Comparison of ENCODE assay signal across 28 cellular contexts in the genomic region with DNA sequence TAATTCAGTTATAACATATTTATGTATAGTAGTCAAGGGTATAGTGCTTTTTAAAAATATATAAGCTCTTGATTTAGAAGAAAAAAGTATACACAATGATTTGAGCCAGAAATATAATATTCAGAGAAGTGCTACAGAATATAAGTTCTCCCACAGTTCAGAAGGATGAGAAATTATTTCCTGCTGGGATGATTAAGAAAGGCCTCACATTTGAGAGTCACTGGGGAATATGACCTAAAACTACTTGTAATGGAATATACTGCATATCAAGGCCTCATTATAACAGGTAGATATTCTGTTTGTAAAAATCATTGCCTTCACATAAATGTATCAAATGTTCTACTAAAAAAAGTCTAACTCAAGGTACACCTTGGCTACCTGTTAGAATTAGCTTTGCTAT.
"Had no signal": no experiment of that assay in that cellular context is flagged by ENCODE, and none has a peak within 500 bp of the region (broad histone marks: within the 10 kb centered on the region; RNA-seq: fewer than 3 reads in every experiment).

No MANE protein-coding gene starts in this region.

- ATAC-seq: activated CD8-positive, alpha-beta memory T cell treated with anti-CD3 and anti-CD28 coated beads, Interleukin-2, amount 10 ng/mL, durations not matched to agents 7 days and 5 days; activated naive CD8-positive, alpha-beta T cell treated with anti-CD3 and anti-CD28 coated beads, Interleukin-2, amount 50 U/mL, for 24 hours; Panc1; T-cell; T-helper 17 cell had no signal

- H3K36me3 ChIP-seq: SJCRH30, WERI-Rb-1 had no signal

- DNase-seq: activated CD4-positive, alpha-beta memory T cell treated with anti-CD3 and anti-CD28 coated beads, Interleukin-2, amount 10 ng/mL, durations not matched to agents 7 days and 5 days; activated CD4-positive, alpha-beta T cell treated with anti-CD3 and anti-CD28 coated beads for 1 hour; activated CD4-positive, alpha-beta T cell treated with anti-CD3 and anti-CD28 coated beads for 48 hours; activated CD4-positive, CD25-positive, alpha-beta regulatory T cell; activated CD8-positive, alpha-beta memory T cell treated with anti-CD3 and anti-CD28 coated beads for 24 hours; activated CD8-positive, alpha-beta memory T cell treated with anti-CD3 and anti-CD28 coated beads, Interleukin-2, amount 10 ng/mL, durations not matched to agents 7 days and 5 days; activated CD8-positive, alpha-beta memory T cell treated with anti-CD3 and anti-CD28 coated beads, Interleukin-2, amount 50 U/mL, for 48 hours; activated effector memory CD4-positive, alpha-beta T cell treated with Interleukin-2 at 50 U/mL for 16 hours; activated naive CD4-positive, alpha-beta T cell treated with anti-CD3 and anti-CD28 coated beads, Interleukin-2, amount 10 ng/mL, durations not matched to agents 7 days and 5 days; activated naive CD8-positive, alpha-beta T cell treated with anti-CD3 and anti-CD28 coated beads, Interleukin-2, amount 50 U/mL, for 24 hours; activated T-cell treated with anti-CD3 and anti-CD28 coated beads, Interleukin-2, amount 50 U/mL, for 48 hours; aorta; KG1; NCI-H1092 treated with DMSO at 0.1 percent for 48 hours; NCI-H146; NCI-H187; NCI-H2029 treated with DMSO at 0.1 percent for 48 hours; NCI-H2171 treated with DMSO at 0.1 percent for 48 hours; NCI-H226; NCI-H446 treated with DMSO at 0.1 percent for 48 hours; NCI-H524; SHP77; SJCRH30; SK-N-SH; T-cell; T-helper 17 cell; WERI-Rb-1 had no signal

- H3K4me3 ChIP-seq: SJCRH30 had no signal

- H3K27me3 ChIP-seq: SJCRH30 had no signal
